Comparison of ENCODE assay signal across 19 cellular contexts in the genomic region with DNA sequence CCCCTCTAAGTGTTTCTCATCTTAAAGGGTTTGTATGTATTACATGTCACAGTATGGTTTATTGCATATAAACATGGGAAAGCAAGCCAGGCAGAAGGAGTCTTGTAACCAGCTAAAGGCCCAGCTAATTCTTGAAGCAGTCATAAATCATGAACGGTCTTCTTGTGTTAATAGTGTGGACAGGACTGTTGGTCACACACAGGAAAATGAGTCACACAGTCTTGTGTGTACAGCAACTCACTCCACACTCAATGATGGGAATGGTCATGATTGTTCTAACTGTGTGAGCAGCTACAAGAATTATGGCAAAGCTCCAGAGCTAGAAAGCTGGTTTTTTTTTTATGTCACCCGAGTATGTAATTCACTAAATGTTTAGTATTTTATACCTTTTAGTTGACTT.
DNase-seq lines count a peak whose midpoint lies in the region; TF ChIP-seq lines count a peak whose summit lies in the region.
"Had no signal": no experiment of that assay in that cellular context is flagged by ENCODE, and none has a peak within 500 bp of the region (broad histone marks: within the 10 kb centered on the region; RNA-seq: fewer than 3 reads in every experiment).

No MANE protein-coding gene starts in this region.

- no peak for TF ChIP-seq CTCF in astrocyte of the spinal cord (IDR thresholded peaks at IDR 0.05; ENCODE audit: low read depth, low read length)

- no peak overlapping the region for H3K4me3 ChIP-seq in astrocyte of the spinal cord (ENCODE audit: low read depth, low read length)
- H3K4me3 ChIP-seq in skeletal muscle cell (ENCODE audit: low read depth, low read length): no peak overlapping the region
- H3K4me3 ChIP-seq: colonic mucosa, esophagus squamous epithelium, GM12878, testis had no signal

- DNase-seq in HCEC 1CT (peak; percentile 9), astrocyte of the spinal cord (ENCODE audit: low read depth, low spot score) (peak; percentile 59), glomerular endothelial cell (ENCODE audit: extremely low read depth, low read depth, low spot score) (peak; percentile 52), skeletal muscle cell (ENCODE audit: low read depth) (peak; percentile 93), SW480 (ENCODE audit: low spot score) (no peak), retina (no peak), ureter (ENCODE audit: low spot score) (no peak), CD1c-positive myeloid dendritic cell (ENCODE audit: extremely low spot score) (no peak)
- DNase-seq: activated CD4-positive, alpha-beta T cell treated with anti-CD3 and anti-CD28 coated beads for 4 hours; activated T-cell treated with anti-CD3 and anti-CD28 coated beads, Interleukin-2, amount 50 U/mL, for 1 hour; C1 segment of cervical spinal cord; colonic mucosa; esophagus squamous epithelium; midbrain; NCI-H1930; NCI-H69; occipital lobe; testis had no signal

- in situ Hi-C loops in astrocyte of the spinal cord (cut with HindIII; ENCODE audit: low sequenced_read_pairs): no loop called here

Comparison
In these comparisons a context has a peak if more than half of its experiments do, and no peak if none do; other contexts are left out.
1. DNase-seq: peak in HCEC 1CT (single experiment), astrocyte of the spinal cord (single experiment), glomerular endothelial cell (single experiment) and skeletal muscle cell (single experiment); none in SW480 (single experiment), retina (single experiment), ureter (single experiment) and CD1c-positive myeloid dendritic cell (single experiment).